Comparison of ENCODE assay signal across 20 cellular contexts in the genomic region with DNA sequence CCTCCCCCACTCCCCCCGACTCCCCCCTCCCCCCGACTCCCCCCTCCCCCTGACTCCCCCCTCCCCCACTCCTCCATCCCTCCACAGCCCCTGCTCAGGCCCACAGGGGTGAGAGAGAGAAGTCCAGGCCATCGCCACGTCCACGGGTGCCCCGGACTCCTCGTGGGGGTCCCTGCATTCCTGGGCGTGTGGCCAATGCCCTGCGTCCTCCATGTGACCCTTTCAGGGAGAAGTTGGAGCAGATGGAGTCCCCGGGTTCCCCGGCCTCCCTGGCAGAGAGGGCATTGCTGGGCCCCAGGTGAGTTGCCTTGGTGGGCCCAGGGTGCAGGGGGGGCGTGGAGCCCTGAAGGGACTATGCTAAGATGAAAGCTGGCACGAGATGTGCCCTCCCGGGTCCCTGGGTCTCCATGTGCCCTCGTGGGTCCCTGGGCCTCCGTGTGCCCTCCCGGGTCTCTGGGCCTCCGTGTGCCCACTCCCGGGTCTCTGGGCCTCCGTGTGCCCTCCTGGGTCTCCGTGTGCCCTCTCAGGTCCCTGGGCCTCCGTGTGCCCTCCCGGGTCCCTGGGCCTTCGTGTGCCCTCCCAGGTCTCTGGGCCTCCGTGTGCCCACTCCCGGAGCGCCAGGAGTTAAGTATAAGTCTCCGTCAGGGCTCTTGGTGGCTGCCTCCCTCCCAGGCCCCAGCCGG. TPM values are rescaled to one million over a fixed set of nuclear protein-coding genes. Genes with fewer than 3 reads are reported as not detected.
DNase-seq lines count a peak whose midpoint lies in the region; ATAC-seq, FAIRE-seq and TF ChIP-seq lines count a peak whose summit lies in the region.
"Had no signal": no experiment of that assay in that cellular context is flagged by ENCODE, and none has a peak within 500 bp of the region (broad histone marks: within the 10 kb centered on the region; RNA-seq: fewer than 3 reads in every experiment).

No MANE protein-coding gene starts in this region.

- H3K4me2 ChIP-seq in HepG2 (ENCODE audit: low read depth, low read length) = no peak overlapping the region
- no peak overlapping the region for H3K4me2 ChIP-seq in K562 (ENCODE audit: insufficient read depth, low read length)

- H3K4me3 Mint-ChIP-seq in glutamatergic neuron (ENCODE audit: unreplicated experiment) = no peak overlapping the region
- H3K4me3 Mint-ChIP-seq: B cell; CD4-positive, alpha-beta memory T cell had no signal

- no peak for DNase-seq in HepG2 (ENCODE audit: low spot score)
- DNase-seq in right lobe of liver = no peak
- no peak for DNase-seq in K562 (ENCODE audit: extremely low read depth in 1 of 4, low spot score in 3 of 4)
- no peak for DNase-seq in NAMALWA (ENCODE audit: low spot score)
- DNase-seq in glutamatergic neuron = no peak
- DNase-seq: C1 segment of cervical spinal cord; Caco-2; CD4-positive, alpha-beta memory T cell; DMS153; DND-41; GOT3; HCEC 1CT had no signal

- H3K9me3 Mint-ChIP-seq in glutamatergic neuron (ENCODE audit: unreplicated experiment) = peaks cover 2% of the 10 kb centered on the region
- H3K9me3 Mint-ChIP-seq: CD4-positive, alpha-beta memory T cell had no signal

- 95% methylated on average over 22 of the region's 29 CpGs for WGBS in HepG2 (ENCODE audit: low lambda C conversion rate)
- 48% methylated on average over 10 of the region's 29 CpGs for WGBS in right lobe of liver (ENCODE audit: insufficient coverage, low coverage, low lambda C conversion rate, missing lambda C conversion rate)
- WGBS in K562 (ENCODE audit: insufficient coverage, low coverage, missing lambda C conversion rate) = 48% methylated on average over 18 of the region's 29 CpGs

- TF ChIP-seq RAD21 in HepG2 (CRISPR knock-in tag; IDR thresholded peaks at IDR 0.05) (no peak), K562 (CRISPR knock-in tag; conservative IDR thresholded peaks at IDR 0.05 in 1 of 2, IDR thresholded peaks at IDR 0.05 in 1 of 2) (no peak)

- H3K27ac Mint-ChIP-seq in glutamatergic neuron (ENCODE audit: unreplicated experiment) = no peak overlapping the region
- H3K27ac Mint-ChIP-seq: B cell; CD4-positive, alpha-beta memory T cell had no signal

- no peak overlapping the region for H3K4me3 ChIP-seq in HepG2 (replicated peaks in 1 of 3; ENCODE audit: insufficient read depth in 1 of 3, low read depth in 2 of 3, low read length in 3 of 3)
- H3K4me3 ChIP-seq in right lobe of liver = no peak overlapping the region
- H3K4me3 ChIP-seq in K562 = no peak overlapping the region
- H3K4me3 ChIP-seq in neutrophil (ENCODE audit: low read depth in 1 of 2, low read length in 1 of 2) = peak overlapping the region in 1 of 2 experiments; percentile 5

- no peaks in the 10 kb centered on the region for H4K20me1 ChIP-seq in HepG2 (ENCODE audit: insufficient read depth, low read length)
- H4K20me1 ChIP-seq in K562 (replicated peaks; ENCODE audit: control insufficient read depth, insufficient read depth, low read length) = no peaks in the 10 kb centered on the region; the same call in 1 of the 2 replicates

- H3K36me3 ChIP-seq in HepG2 (replicated peaks in 1 of 2; ENCODE audit: control insufficient read depth in 1 of 2, insufficient read depth in 2 of 2, low read length in 2 of 2) (peaks cover 2 to 5% of the 10 kb centered on the region in 2 experiments; a peak in 1 of 5 replicates), right lobe of liver (peaks cover 0 to 72% (median 32%) of the 10 kb centered on the region in 4 donors), KOPT-K1 (ENCODE audit: insufficient read depth, low read length) (no peaks in the 10 kb centered on the region), K562 (ENCODE audit: control insufficient read depth, insufficient read depth, low read length) (no peaks in the 10 kb centered on the region), neutrophil (peaks cover 57% of the 10 kb centered on the region)

- TF ChIP-seq POLR2A in HepG2 (IDR thresholded peaks at IDR 0.05; ENCODE audit: insufficient read depth in 1 of 2, low read depth in 2 of 2, low read length in 2 of 2) (no peak), right lobe of liver (IDR thresholded peaks at IDR 0.05) (no peak), K562 (conservative IDR thresholded peaks at IDR 0.05) (no peak)

- H3K9me3 ChIP-seq in HepG2 (ENCODE audit: low read length) (no peaks in the 10 kb centered on the region), right lobe of liver (no peaks in the 10 kb centered on the region), KOPT-K1 (ENCODE audit: insufficient read depth, low read length, poor library complexity, severe bottlenecking) (no peaks in the 10 kb centered on the region), K562 (replicated peaks; ENCODE audit: control insufficient read depth, insufficient read depth, low read depth, low read length) (no peaks in the 10 kb centered on the region), neutrophil (no peaks in the 10 kb centered on the region)
- H3K9me3 ChIP-seq: Caco-2 had no signal

- BruUV-seq in HepG2 (replicated peaks; lab: Mats Ljungman, UMichigan) (no TSS peak), K562 (replicated peaks; lab: Mats Ljungman, UMichigan) (no TSS peak)

- POLR2A ChIA-PET in HepG2 (lab: Yijun Ruan, JAX) (no interaction called here), K562 (lab: Yijun Ruan, JAX) (no interaction called here)

- H3K79me2 ChIP-seq in HepG2 (ENCODE audit: insufficient read depth, low read length) (no peaks in the 10 kb centered on the region), K562 (ENCODE audit: control insufficient read depth, insufficient read depth, low read length) (no peaks in the 10 kb centered on the region)

- in situ Hi-C loops in HepG2 (cut with HindIII; ENCODE audit: extremely low pct_ligation_motif_present, low pct_unique_long_range_greater_than_20kb) (no loop called here), K562 (cut with MboI) (no loop called here)

- H3K27ac ChIP-seq in HepG2 (ENCODE audit: extremely low read length, insufficient read depth, low read length) (no peak overlapping the region), right lobe of liver (no peak overlapping the region), KOPT-K1 (ENCODE audit: low read depth, low read length, poor library complexity, severe bottlenecking) (peak overlapping the region; percentile 62), K562 (ENCODE audit: extremely low read depth, low read depth, low read length) (no peak overlapping the region), neutrophil (peak overlapping the region; percentile 85)
- H3K27ac ChIP-seq: 22Rv1 had no signal

- H3K27me3 Mint-ChIP-seq in glutamatergic neuron (ENCODE audit: unreplicated experiment) = peaks cover 8% of the 10 kb centered on the region
- H3K27me3 Mint-ChIP-seq: B cell; CD4-positive, alpha-beta memory T cell had no signal

- H3K36me3 Mint-ChIP-seq in glutamatergic neuron (ENCODE audit: unreplicated experiment) = no peaks in the 10 kb centered on the region
- H3K36me3 Mint-ChIP-seq: CD4-positive, alpha-beta memory T cell had no signal

- CTCF ChIA-PET in HepG2 (lab: Yijun Ruan, JAX; ENCODE audit: low intra/inter-chr PET ratio, low total read pairs) (no interaction called here), K562 (lab: Yijun Ruan, JAX; ENCODE audit: low intra/inter-chr PET ratio) (no interaction called here)

- H3K9ac ChIP-seq in HepG2 (ENCODE audit: insufficient read depth, low read depth, low read length) (no peak overlapping the region), K562 (ENCODE audit: insufficient read depth in 1 of 2, low read depth in 2 of 2, low read length in 2 of 2) (no peak overlapping the region)

- TF ChIP-seq EP300 in HepG2 (IDR thresholded peaks at IDR 0.05; ENCODE audit: low read depth in 2 of 2, low read length in 2 of 2) = no peak
- TF ChIP-seq EP300 in HepG2 (CRISPR knock-in tag; IDR thresholded peaks at IDR 0.05; ENCODE audit: borderline replicate concordance) = no peak
- no peak for TF ChIP-seq EP300 in K562 (IDR thresholded peaks at IDR 0.05; ENCODE audit: low read length)

- H3K9me1 ChIP-seq in K562 (ENCODE audit: control insufficient read depth, insufficient read depth, low read length) = no peaks in the 10 kb centered on the region

- ATAC-seq in HepG2 = no peak
- no peak for ATAC-seq in right lobe of liver
- ATAC-seq in K562 = no peak
- ATAC-seq in HG03460 (IDR thresholded peaks at IDR 0.05; ENCODE audit: unreplicated experiment) = no peak

- no peaks in the 10 kb centered on the region; the same call in 1 of the 2 replicates for H3K4me1 ChIP-seq in HepG2 (ENCODE audit: insufficient read depth, low read length)
- no peaks in the 10 kb centered on the region for H3K4me1 ChIP-seq in right lobe of liver
- peaks cover 0 to 68% of the 10 kb centered on the region in 2 experiments; a peak in 2 of 5 replicates for H3K4me1 ChIP-seq in K562 (replicated peaks in 1 of 2; ENCODE audit: control insufficient read depth in 2 of 2, insufficient read depth in 2 of 2, low read length in 2 of 2)
- peaks cover 20 to 49% of the 10 kb centered on the region in 2 experiments for H3K4me1 ChIP-seq in neutrophil (ENCODE audit: control insufficient read depth in 1 of 2, insufficient read depth in 1 of 2, low read depth in 1 of 2, low read length in 1 of 2)
- H3K4me1 ChIP-seq: Caco-2 had no signal

- H3K27me3 ChIP-seq in HepG2 (ENCODE audit: control insufficient read depth in 1 of 2, insufficient read depth in 2 of 2, low read length in 2 of 2) (no peaks in the 10 kb centered on the region), right lobe of liver (no peaks in the 10 kb centered on the region), K562 (ENCODE audit: control insufficient read depth in 2 of 2, insufficient read depth in 2 of 2, low read length in 2 of 2) (no peaks in the 10 kb centered on the region), neutrophil (no peaks in the 10 kb centered on the region)

- FAIRE-seq in HepG2 (lab: Jason Lieb, UNC) (no peak), K562 (lab: Jason Lieb, UNC) (no peak)
- FAIRE-seq: A204.1, G401.6, GM12892 had no signal

- peaks cover 5% of the 10 kb centered on the region for H3K4me1 Mint-ChIP-seq in glutamatergic neuron (ENCODE audit: low read depth, unreplicated experiment)
- H3K4me1 Mint-ChIP-seq: B cell; CD4-positive, alpha-beta memory T cell had no signal

- intact Hi-C loops in HepG2 (cut with micrococcal nuclease; ENCODE audit: unreplicated experiment) (no loop called here), right lobe of liver (cut with DNase I) (no loop called here), K562 (cut with micrococcal nuclease) (no loop called here)

- H2AFZ ChIP-seq in HepG2 (ENCODE audit: low read length) (no peak overlapping the region), K562 (ENCODE audit: low read depth, low read length) (no peak overlapping the region)

- TF ChIP-seq CTCF in HepG2 (CRISPR knock-in tag; IDR thresholded peaks at IDR 0.05) = no peak
- TF ChIP-seq CTCF in right lobe of liver (IDR thresholded peaks at IDR 0.05) = no peak
- TF ChIP-seq CTCF in K562 (IDR thresholded peaks at IDR 0.05 in 2 of 3, conservative IDR thresholded peaks at IDR 0.05 in 1 of 3; ENCODE audit: insufficient read depth in 2 of 3, low read depth in 1 of 3, low read length in 3 of 3) = no peak
- no peak for TF ChIP-seq CTCF in neutrophil (IDR thresholded peaks at IDR 0.05)
- TF ChIP-seq CTCF in glutamatergic neuron (IDR thresholded peaks at IDR 0.05; ENCODE audit: partially characterized antibody, unreplicated experiment) = no peak

RNA-seq across cellular contexts. Expression of gene SLC19A1, which starts 52.0 kb away (rescaled TPM):
- 12.6 and 21.8 TPM in 2 replicates for total RNA-seq in HepG2 (2016; rRNA removed; fragmentation: Illumina TruSeq; extraction: Trizol)
- total RNA-seq in HepG2 (2016; cell fraction: cytosol; rRNA removed; fragmentation: Illumina TruSeq; extraction: Trizol; ENCODE audit: low read depth) = 4.8 and 5.6 TPM in 2 replicates
- 11.0 and 23.6 TPM in 2 replicates for total RNA-seq in HepG2 (2016; cell fraction: insoluble cytoplasmic fraction; rRNA removed; fragmentation: Illumina TruSeq; extraction: Trizol)
- total RNA-seq in HepG2 (2016; cell fraction: membrane; rRNA removed; fragmentation: Illumina TruSeq; extraction: Trizol) = 10.8 TPM in 2 replicates
- 21.2 and 27.4 TPM in 2 replicates for total RNA-seq in HepG2 (2016; cell fraction: nucleus; rRNA removed; fragmentation: Illumina TruSeq; extraction: Trizol)
- 23.0 and 31.0 TPM in 2 replicates for polyA plus RNA-seq in HepG2 (2011; rRNA removed)
- polyA plus RNA-seq in HepG2 (2011; cell fraction: cytosol; rRNA removed) = 14.5 and 24.7 TPM in 2 replicates
- polyA plus RNA-seq in HepG2 (2011; cell fraction: nucleus; rRNA removed) = 49.0 and 62.1 TPM in 2 replicates
- polyA plus RNA-seq in HepG2 (2012) = 18.0 and 36.8 TPM in 2 replicates
- polyA plus RNA-seq in HepG2 (2016; cell fraction: cytosol; fragmentation: Illumina TruSeq; extraction: Trizol; ENCODE audit: low read depth) = 3.7 and 4.0 TPM in 2 replicates
- polyA plus RNA-seq in HepG2 (2016; cell fraction: insoluble cytoplasmic fraction; fragmentation: Illumina TruSeq; extraction: Trizol; ENCODE audit: low read depth) = 11.1 and 13.0 TPM in 2 replicates
- 6.4 and 7.2 TPM in 2 replicates for polyA plus RNA-seq in HepG2 (2016; cell fraction: membrane; fragmentation: Illumina TruSeq; extraction: Trizol; ENCODE audit: low read depth)
- 44.5 and 46.0 TPM in 2 replicates for polyA plus RNA-seq in HepG2 (2016; cell fraction: nucleus; fragmentation: Illumina TruSeq; extraction: Trizol; ENCODE audit: insufficient read depth, low read depth)
- polyA minus RNA-seq in HepG2 (2011; rRNA and poly(A)+ RNA removed; ENCODE audit: low replicate concordance) = 42.0 and 128 TPM in 2 replicates
- 32.2 and 34.4 TPM in 2 replicates for polyA minus RNA-seq in HepG2 (2011; cell fraction: cytosol; rRNA and poly(A)+ RNA removed)
- polyA minus RNA-seq in HepG2 (2011; cell fraction: nucleus; rRNA and poly(A)+ RNA removed) = 12.2 and 14.7 TPM in 2 replicates
- total RNA-seq in right lobe of liver = 10 to 100 TPM in 4 of 6 experiments, 1 to 10 TPM in 2; 4.5 to 24.5 (median 15.7) TPM
- 43.8 and 108 TPM in 2 replicates for total RNA-seq in K562 (2011; cell fraction: chromatin; rRNA removed; ENCODE audit: low replicate concordance)
- 90.5 and 93.4 TPM in 2 replicates for total RNA-seq in K562 (2011; cell fraction: nucleolus; rRNA removed)
- 52.4 and 63.7 TPM in 2 replicates for total RNA-seq in K562 (2011; cell fraction: nucleoplasm; rRNA removed)
- total RNA-seq in K562 (2014; rRNA removed) = 34.7 and 41.3 TPM in 2 replicates
- 8.0 and 8.7 TPM in 2 replicates for total RNA-seq in K562 (2014; rRNA removed; fragmentation: Illumina TruSeq; extraction: Trizol)
- 18.8 and 21.4 TPM in 2 replicates for total RNA-seq in K562 (2015; rRNA removed; fragmentation: Illumina TruSeq; extraction: Trizol)
- 88.7 and 91.3 TPM in 2 replicates for total RNA-seq in K562 (2021)
- 11.5 and 24.6 TPM in 2 replicates for polyA plus RNA-seq in K562 (2011; rRNA removed)
- 20.4 and 78.6 TPM in 2 replicates for polyA plus RNA-seq in K562 (2011; cell fraction: cytosol; rRNA removed)
- 49.9 and 126 TPM in 2 replicates for polyA plus RNA-seq in K562 (2011; cell fraction: nucleus; rRNA removed)
- 20.5 and 34.6 TPM in 2 replicates for polyA plus RNA-seq in K562 (2012)
- polyA plus RNA-seq in K562 (2014; fragmentation: Illumina TruSeq; extraction: Trizol) = 12.0 and 24.5 TPM in 2 replicates
- polyA plus RNA-seq in K562 (2014; fragmentation: Nextera tagmentation; extraction: Ambion mirVana) = 1 to 10 TPM in 1 of 2 experiments, under 1 TPM in 1; 0.65 to 2.3 TPM
- 36.6 and 50.8 TPM in 2 replicates for polyA plus RNA-seq in K562 (2014; rRNA removed)
- polyA minus RNA-seq in K562 (2011; rRNA and poly(A)+ RNA removed) = 11.9 and 16.0 TPM in 2 replicates
- 41.4 and 45.6 TPM in 2 replicates for polyA minus RNA-seq in K562 (2011; cell fraction: cytosol; rRNA and poly(A)+ RNA removed)
- 23.3 TPM in 2 replicates for polyA minus RNA-seq in K562 (2011; cell fraction: nucleus; rRNA and poly(A)+ RNA removed)
- total RNA-seq in glutamatergic neuron (ENCODE audit: unreplicated experiment) = 53.3 TPM

Comparison
In these comparisons a context has a peak if more than half of its experiments do, and no peak if none do; other contexts are left out.
1. H3K27ac ChIP-seq: peak in KOPT-K1 (single experiment) and neutrophil (single experiment); none in HepG2 (single experiment), right lobe of liver (0 of 3) and K562 (single experiment).
2. Of the 241 proteins assayed by ChIP-seq in both HepG2 and K562: peak only in HepG2: HNRNPL; only in K562: PCBP1; in both: none; in neither: 239.